9 cellular contexts compared by ENCODE assay signal in the genomic region with DNA sequence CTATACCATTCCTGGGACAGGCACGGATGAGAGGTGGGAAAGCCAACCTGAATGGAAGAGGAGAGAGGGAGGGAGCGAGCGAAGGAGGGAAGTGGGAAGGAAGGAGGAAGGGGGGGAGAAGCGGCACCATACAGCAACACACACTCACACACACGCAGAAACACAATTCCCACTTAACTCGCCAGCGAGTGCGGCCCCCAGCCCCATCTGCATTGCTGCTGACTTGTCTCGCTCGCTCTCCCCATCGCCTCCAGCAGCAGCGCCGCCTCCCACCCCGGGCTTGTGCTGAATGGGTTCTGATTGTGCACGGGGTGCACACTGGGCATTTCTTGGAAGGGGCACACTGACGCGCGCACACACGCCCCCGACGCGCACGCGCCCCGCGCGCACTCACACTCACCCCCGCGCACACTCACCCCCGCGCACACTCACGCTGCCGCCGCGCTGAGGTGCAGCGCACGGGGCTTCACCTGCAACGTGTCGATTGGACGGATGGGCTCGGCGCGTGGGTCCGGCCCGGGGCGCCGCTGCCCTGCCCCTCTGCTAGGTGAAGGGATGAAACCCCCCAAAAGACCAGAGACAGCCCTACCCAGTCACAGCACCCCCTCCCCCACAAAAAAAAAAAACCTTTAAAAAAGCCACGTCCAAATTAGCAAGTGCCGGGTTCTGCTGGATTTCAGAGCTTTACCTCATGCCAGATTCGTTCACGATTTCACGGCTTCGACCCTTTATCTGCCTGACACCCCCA. TPM values are rescaled to one million over a fixed set of nuclear protein-coding genes. Genes with fewer than 3 reads are reported as not detected.
DNase-seq lines count a peak whose midpoint lies in the region; ATAC-seq and TF ChIP-seq lines count a peak whose summit lies in the region.
"Had no signal": no experiment of that assay in that cellular context is flagged by ENCODE, and none has a peak within 500 bp of the region (broad histone marks: within the 10 kb centered on the region; RNA-seq: fewer than 3 reads in every experiment).

No MANE protein-coding gene starts in this region.

- H3F3A ChIP-seq in smooth muscle cell (ENCODE audit: low read depth): no peaks in the 10 kb centered on the region

- WGBS in smooth muscle cell (ENCODE audit: low lambda C conversion rate): 2% methylated on average over 48 of the region's 53 CpGs

- H3K4me1 ChIP-seq in smooth muscle cell (ENCODE audit: low read depth): peaks cover 17% of the 10 kb centered on the region
- H3K4me1 ChIP-seq in tibial artery: peaks cover 0 to 20% (median 13%) of the 10 kb centered on the region in 4 donors

- POLR2A ChIA-PET in WTC11 (lab: Charles Lee): no interaction called here

- H3K9me3 Mint-ChIP-seq in WTC11: no peaks in the 10 kb centered on the region

- peaks cover 82% of the 10 kb centered on the region for H3K27me3 Mint-ChIP-seq in WTC11 (ENCODE audit: low read depth)

- H3K79me2 ChIP-seq in smooth muscle cell (ENCODE audit: low read depth): no peaks in the 10 kb centered on the region

- H3K27me3 ChIP-seq in smooth muscle cell (ENCODE audit: low read depth): peaks cover 89% of the 10 kb centered on the region
- peaks cover 0 to 57% of the 10 kb centered on the region in 2 donors for H3K27me3 ChIP-seq in tibial artery

- H3K9ac ChIP-seq in smooth muscle cell (ENCODE audit: low read depth): no peak overlapping the region

- intact Hi-C loops in tibial artery (cut with DNase I; ENCODE audit: low total_unique reads): no loop called here

- CTCF ChIA-PET in WTC11 (lab: Charles Lee): interaction anchor here (0.6 to 2.2 kb wide), 5 partner anchors 11 to 702 kb away, joined by 3 to 22 read pairs (median 19); no protein-coding TSS in a partner anchor

- H3K27ac ChIP-seq in smooth muscle cell (ENCODE audit: low read depth) (no peak overlapping the region), tibial artery (no peak overlapping the region)
- H3K27ac ChIP-seq: SK-N-MC had no signal

- peak overlapping the region; percentile 94 for H3K4me2 ChIP-seq in smooth muscle cell

- TF ChIP-seq CTCF in WTC11 (IDR thresholded peaks at IDR 0.05): no peak
- TF ChIP-seq CTCF in smooth muscle cell (IDR thresholded peaks at IDR 0.05; ENCODE audit: borderline replicate concordance, insufficient read depth, poor library complexity, severe bottlenecking): no peak
- no peak for TF ChIP-seq CTCF in tibial artery (IDR thresholded peaks at IDR 0.05)

- H3K36me3 ChIP-seq in smooth muscle cell (ENCODE audit: low read depth) (no peaks in the 10 kb centered on the region), tibial artery (no peaks in the 10 kb centered on the region)

- no peaks in the 10 kb centered on the region for H3K9me3 ChIP-seq in smooth muscle cell (replicated peaks; ENCODE audit: low read depth)
- no peaks in the 10 kb centered on the region for H3K9me3 ChIP-seq in tibial artery

- no peak overlapping the region for H3K27ac Mint-ChIP-seq in WTC11

- H3K4me1 Mint-ChIP-seq in WTC11: peaks cover 28% of the 10 kb centered on the region

- H3K4me3 ChIP-seq in smooth muscle cell: peak overlapping the region; percentile 47
- peak overlapping the region in 1 of 2 donors; percentile 23 for H3K4me3 ChIP-seq in tibial artery
- H3K4me3 ChIP-seq: SK-N-MC had no signal

- peak overlapping the region; percentile 60 for H2AFZ ChIP-seq in smooth muscle cell (ENCODE audit: low read depth)

- H3K4me3 Mint-ChIP-seq in WTC11: peak overlapping the region; percentile 92

- H3K36me3 Mint-ChIP-seq in WTC11: no peaks in the 10 kb centered on the region

- peak; percentile 29 for ATAC-seq in WTC11
- ATAC-seq in HG02981 (IDR thresholded peaks at IDR 0.05; ENCODE audit: unreplicated experiment): no peak

- no peaks in the 10 kb centered on the region for H4K20me1 ChIP-seq in smooth muscle cell (ENCODE audit: low read depth)

- peak; percentile 7 for DNase-seq in HK-2 (ENCODE audit: unreplicated experiment)
- peak; percentile 44 for DNase-seq in WTC11 (ENCODE audit: low spot score)
- DNase-seq in inferior parietal cortex (ENCODE audit: extremely low spot score): peak; percentile 21
- no peak for DNase-seq in smooth muscle cell (lab: John Stamatoyannopoulos, UW; ENCODE audit: unreplicated experiment)
- DNase-seq in tibial artery: no peak
- no peak for DNase-seq in GOT3 (lab: John Stamatoyannopoulos, UW)

TF ChIP-seq in WTC11, 78 proteins besides CTCF, POLR2A, EP300 and RAD21:
- TF ChIP-seq ZBTB21 (CRISPR knock-in tag; IDR thresholded peaks at IDR 0.05; ENCODE audit: borderline replicate concordance) (no peak), FOXP1 (CRISPR knock-in tag; IDR thresholded peaks at IDR 0.05; ENCODE audit: borderline replicate concordance) (peak; percentile 11; the same call in 1 of the 2 replicates)
- TF ChIP-seq, protein P1, sequence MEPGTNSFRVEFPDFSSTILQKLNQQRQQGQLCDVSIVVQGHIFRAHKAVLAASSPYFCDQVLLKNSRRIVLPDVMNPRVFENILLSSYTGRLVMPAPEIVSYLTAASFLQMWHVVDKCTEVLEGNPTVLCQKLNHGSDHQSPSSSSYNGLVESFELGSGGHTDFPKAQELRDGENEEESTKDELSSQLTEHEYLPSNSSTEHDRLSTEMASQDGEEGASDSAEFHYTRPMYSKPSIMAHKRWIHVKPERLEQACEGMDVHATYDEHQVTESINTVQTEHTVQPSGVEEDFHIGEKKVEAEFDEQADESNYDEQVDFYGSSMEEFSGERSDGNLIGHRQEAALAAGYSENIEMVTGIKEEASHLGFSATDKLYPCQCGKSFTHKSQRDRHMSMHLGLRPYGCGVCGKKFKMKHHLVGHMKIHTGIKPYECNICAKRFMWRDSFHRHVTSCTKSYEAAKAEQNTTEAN (CRISPR knock-in tag; IDR thresholded peaks at IDR 0.05): peak; percentile 99
- TF ChIP-seq, protein P2, sequence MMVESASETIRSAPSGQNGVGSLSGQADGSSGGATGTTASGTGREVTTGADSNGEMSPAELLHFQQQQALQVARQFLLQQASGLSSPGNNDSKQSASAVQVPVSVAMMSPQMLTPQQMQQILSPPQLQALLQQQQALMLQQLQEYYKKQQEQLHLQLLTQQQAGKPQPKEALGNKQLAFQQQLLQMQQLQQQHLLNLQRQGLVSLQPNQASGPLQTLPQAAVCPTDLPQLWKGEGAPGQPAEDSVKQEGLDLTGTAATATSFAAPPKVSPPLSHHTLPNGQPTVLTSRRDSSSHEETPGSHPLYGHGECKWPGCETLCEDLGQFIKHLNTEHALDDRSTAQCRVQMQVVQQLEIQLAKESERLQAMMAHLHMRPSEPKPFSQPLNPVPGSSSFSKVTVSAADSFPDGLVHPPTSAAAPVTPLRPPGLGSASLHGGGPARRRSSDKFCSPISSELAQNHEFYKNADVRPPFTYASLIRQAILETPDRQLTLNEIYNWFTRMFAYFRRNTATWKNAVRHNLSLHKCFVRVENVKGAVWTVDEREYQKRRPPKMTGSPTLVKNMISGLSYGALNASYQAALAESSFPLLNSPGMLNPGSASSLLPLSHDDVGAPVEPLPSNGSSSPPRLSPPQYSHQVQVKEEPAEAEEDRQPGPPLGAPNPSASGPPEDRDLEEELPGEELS (CRISPR knock-in tag; IDR thresholded peaks at IDR 0.05): peak; percentile 35; the same call in 1 of the 2 replicates
- TF ChIP-seq, protein P3, sequence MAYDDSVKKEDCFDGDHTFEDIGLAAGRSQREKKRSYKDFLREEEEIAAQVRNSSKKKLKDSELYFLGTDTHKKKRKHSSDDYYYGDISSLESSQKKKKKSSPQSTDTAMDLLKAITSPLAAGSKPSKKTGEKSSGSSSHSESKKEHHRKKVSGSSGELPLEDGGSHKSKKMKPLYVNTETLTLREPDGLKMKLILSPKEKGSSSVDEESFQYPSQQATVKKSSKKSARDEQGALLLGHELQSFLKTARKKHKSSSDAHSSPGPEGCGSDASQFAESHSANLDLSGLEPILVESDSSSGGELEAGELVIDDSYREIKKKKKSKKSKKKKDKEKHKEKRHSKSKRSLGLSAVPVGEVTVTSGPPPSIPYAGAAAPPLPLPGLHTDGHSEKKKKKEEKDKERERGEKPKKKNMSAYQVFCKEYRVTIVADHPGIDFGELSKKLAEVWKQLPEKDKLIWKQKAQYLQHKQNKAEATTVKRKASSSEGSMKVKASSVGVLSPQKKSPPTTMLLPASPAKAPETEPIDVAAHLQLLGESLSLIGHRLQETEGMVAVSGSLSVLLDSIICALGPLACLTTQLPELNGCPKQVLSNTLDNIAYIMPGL (CRISPR knock-in tag; IDR thresholded peaks at IDR 0.05): 0 out of 2 replicates have a peak, but pooled peaks have one; percentile 24
- TF ChIP-seq, protein P4, sequence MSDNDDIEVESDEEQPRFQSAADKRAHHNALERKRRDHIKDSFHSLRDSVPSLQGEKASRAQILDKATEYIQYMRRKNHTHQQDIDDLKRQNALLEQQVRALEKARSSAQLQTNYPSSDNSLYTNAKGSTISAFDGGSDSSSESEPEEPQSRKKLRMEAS (CRISPR knock-in tag; IDR thresholded peaks at IDR 0.05): 0 out of 2 replicates have a peak, but pooled peaks have one; percentile 34
- TF ChIP-seq, protein P5, sequence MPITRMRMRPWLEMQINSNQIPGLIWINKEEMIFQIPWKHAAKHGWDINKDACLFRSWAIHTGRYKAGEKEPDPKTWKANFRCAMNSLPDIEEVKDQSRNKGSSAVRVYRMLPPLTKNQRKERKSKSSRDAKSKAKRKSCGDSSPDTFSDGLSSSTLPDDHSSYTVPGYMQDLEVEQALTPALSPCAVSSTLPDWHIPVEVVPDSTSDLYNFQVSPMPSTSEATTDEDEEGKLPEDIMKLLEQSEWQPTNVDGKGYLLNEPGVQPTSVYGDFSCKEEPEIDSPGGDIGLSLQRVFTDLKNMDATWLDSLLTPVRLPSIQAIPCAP (CRISPR knock-in tag; IDR thresholded peaks at IDR 0.05): no peak
- TF ChIP-seq, protein P6, sequence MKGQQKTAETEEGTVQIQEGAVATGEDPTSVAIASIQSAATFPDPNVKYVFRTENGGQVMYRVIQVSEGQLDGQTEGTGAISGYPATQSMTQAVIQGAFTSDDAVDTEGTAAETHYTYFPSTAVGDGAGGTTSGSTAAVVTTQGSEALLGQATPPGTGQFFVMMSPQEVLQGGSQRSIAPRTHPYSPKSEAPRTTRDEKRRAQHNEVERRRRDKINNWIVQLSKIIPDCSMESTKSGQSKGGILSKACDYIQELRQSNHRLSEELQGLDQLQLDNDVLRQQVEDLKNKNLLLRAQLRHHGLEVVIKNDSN (CRISPR knock-in tag; IDR thresholded peaks at IDR 0.05): no peak

RNA-seq across cellular contexts. Expression of a gene that starts 0.7 kb away (rescaled TPM):
- 1.3 to 1.6 TPM (median 1.4 TPM) in 3 replicates for total RNA-seq in WTC11 (2021)
- total RNA-seq in smooth muscle cell: under 0.01 TPM in 1 of 2 replicates, not detected in the other
- not detected in 2 replicates for polyA plus RNA-seq in smooth muscle cell
- total RNA-seq: HT1080 had no signal

Comparison
In these comparisons a context has a peak if more than half of its experiments do, and no peak if none do; other contexts are left out.
1. DNase-seq: peak in HK-2 (single experiment), WTC11 (single experiment) and inferior parietal cortex (single experiment); none in smooth muscle cell (single experiment), tibial artery (0 of 2) and GOT3 (single experiment).